ENCODE assay signal across 2 cellular contexts in genomic region chr3:138588445-138588844, GRCh38.
A peak's percentile ranks its signal among the peaks of the same experiment; 100 is the strongest.
TF ChIP-seq lines count a peak whose summit lies in the region.

No MANE protein-coding gene starts in this region.

TF ChIP-seq in GM12891, 5 proteins besides CTCF, POLR2A, EP300 and RAD21:
- TF ChIP-seq TAF1 (IDR thresholded peaks at IDR 0.05; ENCODE audit: low read depth, low read length), result no peak
- no peak for TF ChIP-seq PAX5 (IDR thresholded peaks at IDR 0.05; ENCODE audit: insufficient read depth, low read length, severe bottlenecking)
- TF ChIP-seq POLR2AphosphoS5 (IDR thresholded peaks at IDR 0.05; ENCODE audit: low read depth, low read length), result no peak
- TF ChIP-seq POU2F2 (IDR thresholded peaks at IDR 0.05; ENCODE audit: low read depth, low read length), result no peak
- no peak for TF ChIP-seq SPI1 (IDR thresholded peaks at IDR 0.05; ENCODE audit: low read depth, low read length)
TF ChIP-seq in GM12891: peak in this region for 0.

TF ChIP-seq in GM12878, 131 proteins besides CTCF, POLR2A, EP300 and RAD21:
- no peak for TF ChIP-seq MTA2 (IDR thresholded peaks at IDR 0.05; ENCODE audit: low read depth)
- TF ChIP-seq, protein P1, sequence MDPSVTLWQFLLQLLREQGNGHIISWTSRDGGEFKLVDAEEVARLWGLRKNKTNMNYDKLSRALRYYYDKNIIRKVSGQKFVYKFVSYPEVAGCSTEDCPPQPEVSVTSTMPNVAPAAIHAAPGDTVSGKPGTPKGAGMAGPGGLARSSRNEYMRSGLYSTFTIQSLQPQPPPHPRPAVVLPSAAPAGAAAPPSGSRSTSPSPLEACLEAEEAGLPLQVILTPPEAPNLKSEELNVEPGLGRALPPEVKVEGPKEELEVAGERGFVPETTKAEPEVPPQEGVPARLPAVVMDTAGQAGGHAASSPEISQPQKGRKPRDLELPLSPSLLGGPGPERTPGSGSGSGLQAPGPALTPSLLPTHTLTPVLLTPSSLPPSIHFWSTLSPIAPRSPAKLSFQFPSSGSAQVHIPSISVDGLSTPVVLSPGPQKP (IDR thresholded peaks at IDR 0.05; ENCODE audit: low read depth, low read length), result no peak
- TF ChIP-seq BCL3 (IDR thresholded peaks at IDR 0.05; ENCODE audit: borderline replicate concordance, insufficient read depth, low read depth, low read length, poor library complexity, severe bottlenecking), result peak; percentile 40
- TF ChIP-seq ATF7 (IDR thresholded peaks at IDR 0.05; ENCODE audit: low read depth), result no peak
- no peak for TF ChIP-seq STAT1 (conservative IDR thresholded peaks at IDR 0.05)
- no peak for TF ChIP-seq STAT3 (IDR thresholded peaks at IDR 0.05; ENCODE audit: low read depth, low read length)
- no peak for TF ChIP-seq BHLHE40 (IDR thresholded peaks at IDR 0.05; ENCODE audit: borderline replicate concordance in 1 of 2, low read depth in 2 of 2, low read length in 1 of 2)
- no peak for TF ChIP-seq TCF12 (IDR thresholded peaks at IDR 0.05; ENCODE audit: low read depth, low read length)
TF ChIP-seq in GM12878: peak in this region for 1.
